ENCODE assay signal across 1 cellular context in genomic region chr12:122265931-122266771, GRCh38.
TF ChIP-seq lines count a peak whose summit lies in the region.

Gene VPS33A, minus strand, starts transcription at chr12:122266494. Its CDS starts 86 bp downstream, at chr12:122266408.

TF ChIP-seq in GM12878, 131 proteins besides CTCF, POLR2A, EP300 and RAD21 (continued from another document):
- TF ChIP-seq PBX3 (IDR thresholded peaks at IDR 0.05; ENCODE audit: insufficient replicate concordance, low read depth, low read length): peak; percentile 43
- TF ChIP-seq SPI1 (IDR thresholded peaks at IDR 0.05; ENCODE audit: borderline replicate concordance, insufficient read depth, low read depth, low read length): no peak
